Comparison of ENCODE assay signal across 10 cellular contexts in the genomic region with DNA sequence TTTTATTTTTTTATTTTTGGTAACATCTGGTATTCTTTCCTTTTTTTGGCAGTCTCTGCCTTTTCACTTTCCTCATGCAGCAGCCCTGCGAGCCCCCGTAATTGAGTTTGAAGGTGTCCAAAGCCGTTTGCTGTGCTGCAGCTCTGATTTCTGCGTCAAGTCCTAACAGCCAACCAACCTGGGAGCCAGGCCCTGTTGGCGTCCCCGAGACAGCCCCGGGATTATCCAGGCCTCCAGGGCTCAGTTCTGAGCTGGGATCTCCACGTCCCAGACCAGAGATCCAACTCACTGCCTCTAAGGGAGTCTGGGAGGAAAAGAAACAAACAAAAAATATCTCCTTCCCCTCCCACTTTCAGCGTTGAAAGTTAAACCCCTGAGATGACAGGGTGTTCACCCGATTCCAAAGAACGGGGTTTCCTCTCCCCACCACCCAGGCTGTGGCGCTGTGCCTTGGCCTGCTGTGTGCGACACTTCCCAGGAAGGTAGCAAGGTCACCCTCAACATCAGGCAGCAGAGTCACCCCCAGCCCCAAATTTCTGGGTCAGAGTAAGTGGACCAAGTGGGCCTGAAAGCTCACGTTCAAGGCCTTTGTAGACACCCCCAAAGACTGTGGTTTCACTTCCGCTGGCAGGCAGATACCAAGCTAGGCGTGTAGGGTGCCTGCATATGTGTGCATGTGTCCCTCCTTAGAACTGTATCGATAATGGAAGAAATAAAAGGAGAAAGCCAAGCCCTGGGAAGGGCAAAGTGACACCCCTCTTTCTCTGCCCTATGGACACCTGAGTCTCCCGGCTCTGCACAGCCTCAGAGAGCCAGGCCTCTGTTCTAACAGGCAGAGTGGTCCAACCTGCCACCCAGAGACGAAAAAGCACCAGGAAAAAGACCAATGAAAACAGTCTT. TPM values are rescaled to one million over a fixed set of nuclear protein-coding genes. Genes with fewer than 3 reads are reported as not detected.
DNase-seq lines count a peak whose midpoint lies in the region; ATAC-seq lines count a peak whose summit lies in the region.
"Had no signal": no experiment of that assay in that cellular context is flagged by ENCODE, and none has a peak within 500 bp of the region (broad histone marks: within the 10 kb centered on the region; RNA-seq: fewer than 3 reads in every experiment).

No MANE protein-coding gene starts in this region.

- H3K4me1 Mint-ChIP-seq in activated naive CD8-positive, alpha-beta T cell treated with anti-CD3 and anti-CD28 coated beads, Interleukin-2, amount 10 ng/mL, durations not matched to agents 7 days and 5 days = peaks cover 78% of the 10 kb centered on the region
- peaks cover 76 to 83% of the 10 kb centered on the region in 2 donors for H3K4me1 Mint-ChIP-seq in natural killer cell treated with Interleukin-12 subunit alpha and Interleukin-12 subunit beta and Interleukin-15 and Interleukin-18, amount 100 ng/mL, for 72 hours (ENCODE audit: low read depth in 2 of 2)

- peaks cover 51% of the 10 kb centered on the region for H3K36me3 Mint-ChIP-seq in activated naive CD8-positive, alpha-beta T cell treated with anti-CD3 and anti-CD28 coated beads, Interleukin-2, amount 10 ng/mL, durations not matched to agents 7 days and 5 days
- H3K36me3 Mint-ChIP-seq in natural killer cell treated with Interleukin-12 subunit alpha and Interleukin-12 subunit beta and Interleukin-15 and Interleukin-18, amount 100 ng/mL, for 72 hours = no peaks in the 10 kb centered on the region

- no peaks in the 10 kb centered on the region for H3K27me3 Mint-ChIP-seq in activated naive CD8-positive, alpha-beta T cell treated with anti-CD3 and anti-CD28 coated beads, Interleukin-2, amount 10 ng/mL, durations not matched to agents 7 days and 5 days
- no peaks in the 10 kb centered on the region for H3K27me3 Mint-ChIP-seq in natural killer cell treated with Interleukin-12 subunit alpha and Interleukin-12 subunit beta and Interleukin-15 and Interleukin-18, amount 100 ng/mL, for 72 hours

- H3K4me3 Mint-ChIP-seq in activated naive CD8-positive, alpha-beta T cell treated with anti-CD3 and anti-CD28 coated beads, Interleukin-2, amount 10 ng/mL, durations not matched to agents 7 days and 5 days = peak overlapping the region; percentile 98
- peak overlapping the region; percentile 87 for H3K4me3 Mint-ChIP-seq in natural killer cell treated with Interleukin-12 subunit alpha and Interleukin-12 subunit beta and Interleukin-15 and Interleukin-18, amount 100 ng/mL, for 72 hours

- peak; percentile 47 for ATAC-seq in activated naive CD8-positive, alpha-beta T cell treated with anti-CD3 and anti-CD28 coated beads, Interleukin-2, amount 10 ng/mL, durations not matched to agents 7 days and 5 days (ENCODE audit: low read depth)
- ATAC-seq in natural killer cell treated with Interleukin-12 subunit alpha and Interleukin-12 subunit beta and Interleukin-15 and Interleukin-18, amount 100 ng/mL, for 72 hours = peak; percentile 73 to 81
- no peak for ATAC-seq in HG03108 (IDR thresholded peaks at IDR 0.05; ENCODE audit: unreplicated experiment)

- peak overlapping the region; percentile 99 for H3K27ac Mint-ChIP-seq in activated naive CD8-positive, alpha-beta T cell treated with anti-CD3 and anti-CD28 coated beads, Interleukin-2, amount 10 ng/mL, durations not matched to agents 7 days and 5 days
- peak overlapping the region; percentile 94 to 98 for H3K27ac Mint-ChIP-seq in natural killer cell treated with Interleukin-12 subunit alpha and Interleukin-12 subunit beta and Interleukin-15 and Interleukin-18, amount 100 ng/mL, for 72 hours

- POLR2A ChIA-PET in activated naive CD8-positive, alpha-beta T cell treated with anti-CD3 and anti-CD28 coated beads, Interleukin-2, amount 10 ng/mL, durations not matched to agents 7 days and 5 days (lab: Charles Lee) = interaction anchor here (0.7 to 16.1 kb wide), 17 partner anchors 8 to 1803 kb away, joined by 3 to 796 read pairs (median 6); partner anchors contain the start of gene BCL11B

- peak; percentile 53 for DNase-seq in Daoy (ENCODE audit: low read depth)
- DNase-seq in T-helper 2 cell = peak in 3 of 5 experiments; percentile 58 to 89 (median 76)
- peak; percentile 71 for DNase-seq in activated naive CD8-positive, alpha-beta T cell treated with anti-CD3 and anti-CD28 coated beads, Interleukin-2, amount 10 ng/mL, durations not matched to agents 7 days and 5 days
- no peak for DNase-seq in natural killer cell treated with Interleukin-12 subunit alpha and Interleukin-12 subunit beta and Interleukin-15 and Interleukin-18, amount 100 ng/mL, for 72 hours (ENCODE audit: low spot score)
- no peak for DNase-seq in medulla oblongata (ENCODE audit: extremely low spot score)
- DNase-seq in hippocampal formation (lab: John Stamatoyannopoulos, UW) = no peak
- no peak for DNase-seq in SK-N-DZ (ENCODE audit: low spot score)
- DNase-seq: left ventricle myocardium inferior, SJCRH30 had no signal

- no peaks in the 10 kb centered on the region for H3K9me3 Mint-ChIP-seq in activated naive CD8-positive, alpha-beta T cell treated with anti-CD3 and anti-CD28 coated beads, Interleukin-2, amount 10 ng/mL, durations not matched to agents 7 days and 5 days
- H3K9me3 Mint-ChIP-seq in natural killer cell treated with Interleukin-12 subunit alpha and Interleukin-12 subunit beta and Interleukin-15 and Interleukin-18, amount 100 ng/mL, for 72 hours = no peaks in the 10 kb centered on the region

RNA-seq across cellular contexts. Expression of gene BCL11B, which starts 11.1 kb away (rescaled TPM):
- 2.9 and 4.4 TPM in 2 replicates for total RNA-seq in Daoy (2014; rRNA removed; shearing (Covaris generic))
- 100 to 1,000 TPM in 1 of 2 experiments, 10 to 100 TPM in 1; 99.5 to 104 TPM for total RNA-seq in activated naive CD8-positive, alpha-beta T cell treated with anti-CD3 and anti-CD28 coated beads, Interleukin-2, amount 10 ng/mL, durations not matched to agents 7 days and 5 days
- total RNA-seq in natural killer cell treated with Interleukin-12 subunit alpha and Interleukin-12 subunit beta and Interleukin-15 and Interleukin-18, amount 100 ng/mL, for 72 hours = 10 to 100 TPM; 12.9 to 27.6 TPM
- 3.2 and 3.6 TPM in 2 replicates for polyA plus RNA-seq in SK-N-DZ (2014; cell fraction: cytosol; rRNA removed)
- 2.2 and 3.2 TPM in 2 replicates for polyA plus RNA-seq in SK-N-DZ (2014; cell fraction: nucleus; rRNA removed)

Comparison
In these comparisons a context has a peak if more than half of its experiments do, and no peak if none do; other contexts are left out.
1. DNase-seq: peak in Daoy (single experiment), T-helper 2 cell (3 of 5) and activated naive CD8-positive, alpha-beta T cell treated with anti-CD3 and anti-CD28 coated beads, Interleukin-2, amount 10 ng/mL, durations not matched to agents 7 days and 5 days (single experiment); none in natural killer cell treated with Interleukin-12 subunit alpha and Interleukin-12 subunit beta and Interleukin-15 and Interleukin-18, amount 100 ng/mL, for 72 hours (single experiment), medulla oblongata (single experiment), hippocampal formation (0 of 2) and SK-N-DZ (single experiment).